9 cellular contexts compared by ENCODE assay signal in the genomic region with DNA sequence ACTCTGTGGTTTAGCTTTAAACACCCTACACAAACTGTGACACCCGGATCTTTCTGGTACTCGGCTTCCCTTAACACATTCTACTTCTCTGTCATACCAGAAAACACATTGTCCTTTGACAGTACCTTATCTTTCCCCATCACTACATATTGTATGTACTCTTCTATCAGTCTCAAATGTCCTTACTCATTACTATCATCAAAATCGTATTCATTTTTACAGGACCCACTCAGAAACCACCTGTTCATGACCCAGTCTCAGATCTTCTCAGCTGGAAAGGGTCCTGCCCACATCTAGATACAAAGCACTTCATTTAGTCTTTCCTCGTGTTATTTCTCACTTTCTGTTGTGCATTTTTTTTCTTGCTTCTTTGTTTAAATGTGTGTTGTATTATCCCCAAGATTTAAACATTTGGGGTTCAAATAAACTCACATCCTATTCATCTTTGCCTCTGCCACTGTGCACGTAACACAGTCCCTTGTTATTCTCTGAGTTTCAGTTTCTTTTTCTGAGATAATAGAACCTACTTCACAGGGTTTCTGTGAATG. TPM values are rescaled to one million over a fixed set of nuclear protein-coding genes. Genes with fewer than 3 reads are reported as not detected.
DNase-seq lines count a peak whose midpoint lies in the region; ATAC-seq and TF ChIP-seq lines count a peak whose summit lies in the region.
"Had no signal": no experiment of that assay in that cellular context is flagged by ENCODE, and none has a peak within 500 bp of the region (broad histone marks: within the 10 kb centered on the region; RNA-seq: fewer than 3 reads in every experiment).

No MANE protein-coding gene starts in this region.

- peaks cover 0 to 5% (median 5%) of the 10 kb centered on the region in 3 donors for H3K27me3 Mint-ChIP-seq in immature natural killer cell (ENCODE audit: low read depth in 3 of 3)

- H3K36me3 ChIP-seq in DND-41 (ENCODE audit: insufficient read depth, low read length) = no peaks in the 10 kb centered on the region
- H3K36me3 ChIP-seq in hepatocyte (replicated peaks; ENCODE audit: insufficient read depth, low read depth) = no peaks in the 10 kb centered on the region

- H3K9me3 ChIP-seq in DND-41 (ENCODE audit: insufficient read depth, low read length, severe bottlenecking) (no peaks in the 10 kb centered on the region), hepatocyte (ENCODE audit: low read depth) (no peaks in the 10 kb centered on the region)

- peaks cover 64% of the 10 kb centered on the region for H3K4me1 ChIP-seq in DND-41 (ENCODE audit: insufficient read depth, low read length)
- H3K4me1 ChIP-seq in hepatocyte (ENCODE audit: insufficient read depth) = no peaks in the 10 kb centered on the region

- H3K4me3 Mint-ChIP-seq in immature natural killer cell = peak overlapping the region; percentile 84 to 92 (median 88)
- H3K4me3 Mint-ChIP-seq: neural crest cell had no signal

- no peak for TF ChIP-seq CTCF in DND-41 (IDR thresholded peaks at IDR 0.05; ENCODE audit: borderline replicate concordance, extremely low read depth, low read length, poor library complexity, severe bottlenecking)
- no peak for TF ChIP-seq CTCF in GM20000 (IDR thresholded peaks at IDR 0.05; ENCODE audit: extremely low read depth, missing control alignments)
- no peak for TF ChIP-seq CTCF in hepatocyte (IDR thresholded peaks at IDR 0.05; ENCODE audit: poor library complexity)

- H3K79me2 ChIP-seq in DND-41 (ENCODE audit: insufficient read depth, low read length) (no peaks in the 10 kb centered on the region), hepatocyte (no peaks in the 10 kb centered on the region)

- peak overlapping the region; percentile 87 for H3K27ac ChIP-seq in DND-41 (ENCODE audit: low read length)
- no peak overlapping the region for H3K27ac ChIP-seq in hepatocyte

- H3K4me2 ChIP-seq in DND-41 (ENCODE audit: insufficient read depth, low read length) (peak overlapping the region; percentile 60), hepatocyte (no peak overlapping the region)

- H3K27me3 ChIP-seq in DND-41 (ENCODE audit: insufficient read depth, low read length, poor library complexity) = no peaks in the 10 kb centered on the region
- peaks cover 14% of the 10 kb centered on the region for H3K27me3 ChIP-seq in hepatocyte

- no peaks in the 10 kb centered on the region for H3K9me3 Mint-ChIP-seq in immature natural killer cell
- H3K9me3 Mint-ChIP-seq: neural crest cell had no signal

- H2AFZ ChIP-seq in DND-41 (ENCODE audit: low read depth, low read length) (peak overlapping the region; percentile 67), hepatocyte (no peak overlapping the region)

- no peaks in the 10 kb centered on the region for H3K9me2 ChIP-seq in hepatocyte (replicated peaks; ENCODE audit: insufficient read depth)

- peaks cover 38 to 43% of the 10 kb centered on the region in 2 donors for H3K4me1 Mint-ChIP-seq in immature natural killer cell

- H3K27ac Mint-ChIP-seq in immature natural killer cell = peak overlapping the region; percentile 91 to 99 (median 96)

- H3K36me3 Mint-ChIP-seq in immature natural killer cell = no peaks in the 10 kb centered on the region

- 84% methylated on average over 5 of the region's 5 CpGs for WGBS in hepatocyte (ENCODE audit: low lambda C conversion rate, missing lambda C conversion rate)

- H3K9ac ChIP-seq in DND-41 (ENCODE audit: low read depth, low read length) = peak overlapping the region; percentile 49

- H3K4me3 ChIP-seq in DND-41 (ENCODE audit: low read depth in 1 of 2, low read length in 2 of 2) (peak overlapping the region in 1 of 2 experiments; percentile 47; a peak in 2 of 4 replicates), hepatocyte (no peak overlapping the region)

- DNase-seq in DND-41 = no peak
- peak; percentile 34 for DNase-seq in GM20000 (ENCODE audit: low spot score)
- DNase-seq in immature natural killer cell = peak; percentile 35 to 56 (median 52)
- no peak for DNase-seq in germinal center (ENCODE audit: low spot score)
- DNase-seq in hepatocyte (ENCODE audit: low spot score) = no peak

- H4K20me1 ChIP-seq in DND-41 (ENCODE audit: insufficient read depth, low read length) (no peaks in the 10 kb centered on the region), hepatocyte (ENCODE audit: insufficient read depth, poor library complexity, severe bottlenecking) (no peaks in the 10 kb centered on the region)

- ATAC-seq in DND-41 (ENCODE audit: insufficient read depth, low read depth) (peak; percentile 64), HG03460 (IDR thresholded peaks at IDR 0.05; ENCODE audit: unreplicated experiment) (peak; percentile 61), HG03139 (IDR thresholded peaks at IDR 0.05; ENCODE audit: unreplicated experiment) (no peak), HG03135 (IDR thresholded peaks at IDR 0.05; ENCODE audit: unreplicated experiment) (no peak)

RNA-seq across cellular contexts. Expression of gene CD34, which starts 27.7 kb away (rescaled TPM):
- polyA plus RNA-seq in immature natural killer cell (not detected), hepatocyte (1.3 and 2.4 TPM in 2 replicates)
- 0.90 and 2.4 TPM in 2 replicates for total RNA-seq in hepatocyte

Comparison
In these comparisons a context has a peak if more than half of its experiments do, and no peak if none do; other contexts are left out.
1. ATAC-seq: peak in DND-41 (single experiment) and HG03460 (single experiment); none in HG03139 (single experiment) and HG03135 (single experiment).
2. DNase-seq: peak in GM20000 (single experiment) and immature natural killer cell (3 of 3); none in DND-41 (single experiment), germinal center (single experiment) and hepatocyte (single experiment).